Comparison of ENCODE assay signal across 21 cellular contexts in the genomic region with DNA sequence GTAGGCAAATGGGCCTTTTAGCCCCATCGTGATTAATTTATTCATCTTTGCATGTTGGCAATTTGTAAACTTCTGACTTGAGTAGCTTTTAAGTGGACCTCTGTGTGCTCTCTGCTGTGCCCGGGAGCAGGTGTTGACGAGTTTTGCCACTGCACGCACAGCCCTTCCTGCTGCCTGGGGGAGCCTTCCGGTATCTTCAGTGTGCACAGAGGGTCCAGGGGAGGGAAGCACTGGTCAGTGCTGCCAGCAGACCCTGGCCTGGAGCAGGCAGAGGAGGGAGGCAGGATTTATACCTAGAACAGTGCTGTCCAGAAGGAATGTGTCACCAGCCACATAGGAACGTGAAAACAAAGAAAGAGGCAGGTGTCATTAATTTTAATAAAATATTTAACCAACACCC.
A peak's percentile ranks its signal among the peaks of the same experiment; 100 is the strongest.
DNase-seq lines count a peak whose midpoint lies in the region; ATAC-seq and TF ChIP-seq lines count a peak whose summit lies in the region.
"Had no signal": no experiment of that assay in that cellular context is flagged by ENCODE, and none has a peak within 500 bp of the region (broad histone marks: within the 10 kb centered on the region; RNA-seq: fewer than 3 reads in every experiment).

No MANE protein-coding gene starts in this region.

- H3K9ac ChIP-seq in neural progenitor cell, result no peak overlapping the region
- H3K9ac ChIP-seq: SK-N-SH had no signal

- H3K4me3 Mint-ChIP-seq in neural progenitor cell, result peak overlapping the region; percentile 63
- H3K4me3 Mint-ChIP-seq: stimulated activated effector memory CD8-positive, alpha-beta T cell treated with anti-CD3 and anti-CD28 coated beads, Interleukin-12 subunit alpha, Interleukin-12 subunit beta, amount 100 ng/mL, for 72 hours had no signal

- H3K9me3 Mint-ChIP-seq in neural progenitor cell, result peaks cover 3% of the 10 kb centered on the region
- H3K9me3 Mint-ChIP-seq: activated naive CD4-positive, alpha-beta T cell treated with anti-CD3 and anti-CD28 coated beads, Interleukin-2, amount 50 U/mL, for 72 hours; stimulated activated effector memory CD8-positive, alpha-beta T cell treated with anti-CD3 and anti-CD28 coated beads, Interleukin-12 subunit alpha, Interleukin-12 subunit beta, amount 100 ng/mL, for 72 hours had no signal

- H3K4me2 ChIP-seq in neural progenitor cell, result no peak overlapping the region
- H3K4me2 ChIP-seq: SK-N-SH had no signal

- no peak overlapping the region for H3K27ac ChIP-seq in neural progenitor cell
- H3K27ac ChIP-seq: body of pancreas, foreskin keratinocyte, tibial artery had no signal

- H3K27me3 Mint-ChIP-seq in neural progenitor cell (ENCODE audit: insufficient read depth, low read depth), result peaks cover 5% of the 10 kb centered on the region

- H4K20me1 ChIP-seq in neural progenitor cell (ENCODE audit: low read depth), result no peaks in the 10 kb centered on the region

- H3K4me1 ChIP-seq in neural progenitor cell, result no peaks in the 10 kb centered on the region
- H3K4me1 ChIP-seq: body of pancreas, foreskin keratinocyte, tibial artery had no signal

- ATAC-seq in GM21786 (IDR thresholded peaks at IDR 0.05; ENCODE audit: unreplicated experiment), result no peak
- ATAC-seq: activated naive CD4-positive, alpha-beta T cell treated with anti-CD3 and anti-CD28 coated beads, Interleukin-2, amount 50 U/mL, for 72 hours; body of pancreas; foreskin keratinocyte; stimulated activated effector memory CD8-positive, alpha-beta T cell treated with anti-CD3 and anti-CD28 coated beads, Interleukin-12 subunit alpha, Interleukin-12 subunit beta, amount 100 ng/mL, for 72 hours had no signal

- H2AFZ ChIP-seq in neural progenitor cell (replicated peaks), result no peak overlapping the region

- H3K36me3 Mint-ChIP-seq in neural progenitor cell, result peaks cover 4% of the 10 kb centered on the region

- H3F3A ChIP-seq in neural progenitor cell (ENCODE audit: low read depth), result no peaks in the 10 kb centered on the region

- H3K36me3 ChIP-seq in neural progenitor cell, result no peaks in the 10 kb centered on the region

- H3K79me2 ChIP-seq in neural progenitor cell (ENCODE audit: low read depth), result no peaks in the 10 kb centered on the region

- TF ChIP-seq CTCF in neural progenitor cell (IDR thresholded peaks at IDR 0.05), result no peak
- no peak for TF ChIP-seq CTCF in GM10266 (IDR thresholded peaks at IDR 0.05; ENCODE audit: control insufficient read depth, insufficient read depth, low read depth, missing control alignments)

- in situ Hi-C loops in G401 (cut with HindIII; ENCODE audit: low sequenced_read_pairs), result no loop called here

- peaks cover 31% of the 10 kb centered on the region for H3K4me1 Mint-ChIP-seq in neural progenitor cell

- no peaks in the 10 kb centered on the region for H3K27me3 ChIP-seq in neural progenitor cell
- H3K27me3 ChIP-seq: body of pancreas, foreskin keratinocyte, tibial artery had no signal

- no peaks in the 10 kb centered on the region for H3K9me3 ChIP-seq in neural progenitor cell (ENCODE audit: low read depth)
- H3K9me3 ChIP-seq: body of pancreas, SK-N-SH, tibial artery had no signal

- peak overlapping the region; percentile 93 for H3K27ac Mint-ChIP-seq in neural progenitor cell
- H3K27ac Mint-ChIP-seq: activated naive CD4-positive, alpha-beta T cell treated with anti-CD3 and anti-CD28 coated beads, Interleukin-2, amount 50 U/mL, for 72 hours; stimulated activated effector memory CD8-positive, alpha-beta T cell treated with anti-CD3 and anti-CD28 coated beads, Interleukin-12 subunit alpha, Interleukin-12 subunit beta, amount 100 ng/mL, for 72 hours had no signal

- peak; percentile 45 for DNase-seq in NCI-H146 (lab: John Stamatoyannopoulos, UW)
- no peak for DNase-seq in NCI-H146 treated with DMSO at 0.1 percent for 48 hours (lab: John Stamatoyannopoulos, UW; ENCODE audit: unreplicated experiment)
- peak; percentile 27 for DNase-seq in G401 (ENCODE audit: low spot score)
- peak; percentile 20 to 64 for DNase-seq in SHP77 (lab: John Stamatoyannopoulos, UW)
- DNase-seq in neural progenitor cell (ENCODE audit: low spot score), result no peak
- DNase-seq in stimulated activated naive CD4-positive, alpha-beta T cell treated with Interleukin-2 at 50 U/mL for 16 hours (lab: John Stamatoyannopoulos, UW), result no peak
- no peak for DNase-seq in GM10266 (ENCODE audit: extremely low spot score)
- DNase-seq: activated CD4-positive, alpha-beta T cell treated with anti-CD3 and anti-CD28 coated beads for 48 hours; activated CD8-positive, alpha-beta memory T cell treated with anti-CD3 and anti-CD28 coated beads, Interleukin-2, amount 50 U/mL, for 48 hours; foreskin keratinocyte; hypothalamus; kidney glomerular epithelial cell; mesenchymal stem cell; retina; SK-N-SH; stimulated activated CD4-positive, alpha-beta T cell treated with anti-CD3 and anti-CD28 coated beads, Interleukin-15, amount 100 ng/mL, for 24 hours had no signal

- no peak overlapping the region for H3K4me3 ChIP-seq in neural progenitor cell
- H3K4me3 ChIP-seq: body of pancreas, tibial artery had no signal

Comparison
In these comparisons a context has a peak if more than half of its experiments do, and no peak if none do; other contexts are left out.
1. DNase-seq: peak in NCI-H146 (single experiment), G401 (single experiment) and SHP77 (2 of 2); none in NCI-H146 treated with DMSO at 0.1 percent for 48 hours (single experiment), neural progenitor cell (single experiment), stimulated activated naive CD4-positive, alpha-beta T cell treated with Interleukin-2 at 50 U/mL for 16 hours (single experiment) and GM10266 (single experiment).